In genomic region chr6:53761036-53761435, GRCh38 we compare ENCODE assay signal across 1 cellular context.
TF ChIP-seq lines count a peak whose summit lies in the region.

No MANE protein-coding gene starts in this region.

TF ChIP-seq in IMR-90, 13 proteins besides CTCF, POLR2A, EP300 and RAD21 (continued from another document):
- TF ChIP-seq RCOR1 (IDR thresholded peaks at IDR 0.05; ENCODE audit: insufficient replicate concordance, low read length) = no peak
